8 cellular contexts compared by ENCODE assay signal in the genomic region with DNA sequence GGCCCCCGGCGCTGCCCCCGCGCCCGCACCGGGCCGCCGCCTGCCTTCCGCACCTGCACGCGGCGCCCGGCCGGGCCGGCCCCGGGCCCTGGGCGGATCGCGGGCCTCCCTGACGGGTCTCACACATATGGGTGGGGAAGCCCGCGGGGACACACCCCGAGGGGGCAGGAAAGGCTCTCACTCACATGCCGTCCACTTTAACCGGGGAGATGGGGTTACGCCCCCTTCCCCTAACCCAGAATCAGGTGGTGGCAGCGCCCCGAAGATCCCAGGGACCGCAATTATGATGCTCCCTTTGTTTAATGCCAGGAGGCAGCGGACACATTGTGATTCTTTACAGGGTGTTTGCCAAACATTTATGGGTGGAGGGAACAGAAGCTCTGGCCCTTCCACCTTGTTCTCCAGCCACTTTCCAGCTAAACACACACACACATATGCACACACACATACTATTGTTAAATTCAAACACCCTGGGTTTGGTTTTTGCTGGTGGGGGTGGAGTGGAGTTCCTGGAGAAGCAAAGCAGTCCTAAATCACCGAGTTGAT. TPM values are rescaled to one million over a fixed set of nuclear protein-coding genes. Genes with fewer than 3 reads are reported as not detected.
DNase-seq lines count a peak whose midpoint lies in the region; ATAC-seq and TF ChIP-seq lines count a peak whose summit lies in the region.

No MANE protein-coding gene starts in this region.

- dilution Hi-C loops in mammary epithelial cell (cut with HindIII; ENCODE audit: low sequenced_read_pairs): no loop called here

- BruUV-seq in mammary epithelial cell (replicated peaks; lab: Mats Ljungman, UMichigan): no TSS peak

- in situ Hi-C loops in mammary epithelial cell (cut with MboI; ENCODE audit: low sequenced_read_pairs in 2 of 2): loop anchor here (5.0 to 25.0 kb wide), 3 partner anchors 119 to 199 kb away; no protein-coding TSS in a partner anchor

- H3K4me3 ChIP-seq in AG10803 (ENCODE audit: low read length): peak overlapping the region; percentile 64
- peak overlapping the region; percentile 22 to 76 (median 41) for H3K4me3 ChIP-seq in mammary epithelial cell (replicated peaks in 1 of 3; ENCODE audit: insufficient read depth in 1 of 3, low read depth in 2 of 3, low read length in 3 of 3)
- peak overlapping the region; percentile 34 to 63 for H3K4me3 ChIP-seq in muscle layer of duodenum (ENCODE audit: low read depth in 1 of 2, low read length in 2 of 2)

- CTCF ChIA-PET in mammary epithelial cell (lab: Charles Lee; ENCODE audit: low non-redundant PET): interaction anchor here (0.5 kb wide), 1 partner anchor 64 kb away, joined by 9 read pairs; no protein-coding TSS in a partner anchor

- H3K9me3 ChIP-seq in mammary epithelial cell (replicated peaks; ENCODE audit: insufficient read depth, low read length) (no peaks in the 10 kb centered on the region), muscle layer of duodenum (ENCODE audit: control insufficient read depth in 1 of 2, low read length in 2 of 2) (no peaks in the 10 kb centered on the region)

- H3K79me2 ChIP-seq in mammary epithelial cell (ENCODE audit: insufficient read depth, low read length): no peaks in the 10 kb centered on the region

- H3K4me2 ChIP-seq in mammary epithelial cell (ENCODE audit: insufficient read depth, low read depth, low read length): peak overlapping the region; percentile 73

- H3K9ac ChIP-seq in mammary epithelial cell (ENCODE audit: insufficient read depth, low read length): no peak overlapping the region

- peak overlapping the region; percentile 90 for H2AFZ ChIP-seq in mammary epithelial cell (ENCODE audit: low read depth, low read length)

- no peak for ATAC-seq in HG02642 (IDR thresholded peaks at IDR 0.05; ENCODE audit: poor library complexity, unreplicated experiment)

- no peaks in the 10 kb centered on the region for H4K20me1 ChIP-seq in mammary epithelial cell (ENCODE audit: insufficient read depth, low read length)

- no peak for DNase-seq in AG10803 (ENCODE audit: low read depth)
- DNase-seq in HT1080 (ENCODE audit: low read depth): peak; percentile 17
- no peak for DNase-seq in mammary epithelial cell
- no peak for DNase-seq in stimulated activated CD4-positive, alpha-beta T cell treated with anti-CD3 and anti-CD28 coated beads, Interleukin-15, amount 100 ng/mL, for 24 hours
- DNase-seq in head of caudate nucleus: no peak
- no peak for DNase-seq in UCSD-AML1 (lab: John Stamatoyannopoulos, UW; ENCODE audit: unreplicated experiment)

- peaks cover 9% of the 10 kb centered on the region for H3K4me1 ChIP-seq in mammary epithelial cell (ENCODE audit: insufficient read depth, low read length)
- H3K4me1 ChIP-seq in muscle layer of duodenum (ENCODE audit: control insufficient read depth in 1 of 2, insufficient read depth in 2 of 2, low read length in 2 of 2): peaks cover 6 to 26% of the 10 kb centered on the region in 2 donors

- 8% methylated on average over 10 of the region's 31 CpGs for WGBS in mammary epithelial cell (ENCODE audit: low coverage, missing lambda C conversion rate)

- H3K27ac ChIP-seq in mammary epithelial cell (ENCODE audit: insufficient read depth, low read depth, low read length) (no peak overlapping the region), muscle layer of duodenum (ENCODE audit: low read length) (no peak overlapping the region)

- TF ChIP-seq CTCF in AG10803 (conservative IDR thresholded peaks at IDR 0.05; ENCODE audit: low read length) (no peak), mammary epithelial cell (conservative IDR thresholded peaks at IDR 0.05 in 1 of 2, IDR thresholded peaks at IDR 0.05 in 1 of 2; ENCODE audit: extremely low read depth in 1 of 2, insufficient read depth in 1 of 2, low read depth in 1 of 2, low read length in 2 of 2) (no peak)

- intact Hi-C loops in mammary epithelial cell (cut with micrococcal nuclease): loop anchor here (1.0 to 5.0 kb wide), 4 partner anchors 120 to 466 kb away; a partner anchor contains a TSS
- intact Hi-C loops in head of caudate nucleus (cut with DNase I): loop anchor here (5.0 to 10.0 kb wide), 3 partner anchors 124 to 296 kb away; no protein-coding TSS in a partner anchor

- no peaks in the 10 kb centered on the region for H3K36me3 ChIP-seq in mammary epithelial cell (ENCODE audit: insufficient read depth, low read length)
- H3K36me3 ChIP-seq in muscle layer of duodenum (ENCODE audit: control insufficient read depth in 1 of 2, insufficient read depth in 2 of 2, low read length in 2 of 2): no peaks in the 10 kb centered on the region

- no peaks in the 10 kb centered on the region for H3K27me3 ChIP-seq in mammary epithelial cell (ENCODE audit: insufficient read depth, low read length)
- H3K27me3 ChIP-seq in muscle layer of duodenum (ENCODE audit: low read depth, low read length): no peaks in the 10 kb centered on the region

RNA-seq across cellular contexts. Expression of a gene that starts 0.4 kb away (rescaled TPM):
- 10.4 and 16.0 TPM in 2 replicates for total RNA-seq in HT1080 (2014; rRNA removed; shearing (Covaris generic))
- polyA plus RNA-seq in HT1080 (2015; cell fraction: cytosol; rRNA removed): 5.3 and 5.8 TPM in 2 replicates
- polyA plus RNA-seq in HT1080 (2015; cell fraction: nucleus; rRNA removed): 14.8 and 15.1 TPM in 2 replicates
- 10 to 100 TPM in 1 of 2 donors, 1 to 10 TPM in 1; 4.0 to 10.2 TPM for total RNA-seq in mammary epithelial cell
- polyA plus RNA-seq in mammary epithelial cell: 2.5 TPM
- 0.88 TPM for polyA minus RNA-seq in mammary epithelial cell
